Comparison of ENCODE assay signal across 10 cellular contexts in the genomic region with DNA sequence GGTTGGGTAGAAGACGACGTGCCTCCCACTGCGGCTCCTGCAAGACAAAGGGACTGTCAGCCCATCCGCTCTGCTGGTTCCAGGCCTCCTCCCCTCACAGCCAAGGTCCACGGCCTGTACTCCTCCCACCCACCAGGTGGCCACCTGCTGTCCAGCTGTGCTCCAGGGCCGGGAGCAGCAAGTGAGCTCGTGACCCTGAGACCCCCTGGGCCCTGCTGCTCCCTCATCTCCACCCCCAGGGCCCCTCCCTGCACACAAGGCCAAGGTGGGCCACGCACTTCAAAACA. TPM values are rescaled to one million over a fixed set of nuclear protein-coding genes. Genes with fewer than 3 reads are reported as not detected.
DNase-seq lines count a peak whose midpoint lies in the region; ATAC-seq, FAIRE-seq and TF ChIP-seq lines count a peak whose summit lies in the region.
"Had no signal": no experiment of that assay in that cellular context is flagged by ENCODE, and none has a peak within 500 bp of the region (broad histone marks: within the 10 kb centered on the region; RNA-seq: fewer than 3 reads in every experiment).

No MANE protein-coding gene starts in this region.

- FAIRE-seq in GM12878 (lab: Jason Lieb, UNC) = no peak
- FAIRE-seq: GM12891, RCC 7860 had no signal

- H3K4me3 ChIP-seq in HCT116 (replicated peaks in 1 of 2; ENCODE audit: low read depth in 1 of 2, low read length in 2 of 2) (no peak overlapping the region), GM12878 (no peak overlapping the region), testis (no peak overlapping the region), adrenal gland (no peak overlapping the region)
- H3K4me3 ChIP-seq: body of pancreas had no signal

- H3K9me3 ChIP-seq in HCT116 (ENCODE audit: control insufficient read depth in 1 of 2, insufficient read depth in 1 of 2, low read depth in 1 of 2, low read length in 2 of 2) (no peaks in the 10 kb centered on the region), GM12878 (replicated peaks; ENCODE audit: control insufficient read depth, insufficient read depth, low read length) (no peaks in the 10 kb centered on the region), testis (no peaks in the 10 kb centered on the region), adrenal gland (replicated peaks in 1 of 3) (no peaks in the 10 kb centered on the region)
- H3K9me3 ChIP-seq: body of pancreas had no signal

- H3K36me3 ChIP-seq in HCT116 (ENCODE audit: control insufficient read depth in 1 of 2, insufficient read depth in 2 of 2, low read length in 2 of 2) (no peaks in the 10 kb centered on the region), GM12878 (ENCODE audit: control insufficient read depth in 2 of 2, insufficient read depth in 2 of 2, low read length in 1 of 2) (no peaks in the 10 kb centered on the region; a peak in 1 of 4 replicates), testis (ENCODE audit: low read depth, missing control alignments) (no peaks in the 10 kb centered on the region), adrenal gland (replicated peaks in 1 of 2) (peaks cover 0 to 4% of the 10 kb centered on the region in 2 donors)

- H3K27me3 Mint-ChIP-seq in mesothelial cell of epicardium (ENCODE audit: low read depth) = no peaks in the 10 kb centered on the region
- H3K27me3 Mint-ChIP-seq: natural killer cell treated with Interleukin-12 subunit alpha and Interleukin-12 subunit beta and Interleukin-15 and Interleukin-18, amount 100 ng/mL, for 72 hours had no signal

- no peak overlapping the region for H3K4me3 Mint-ChIP-seq in mesothelial cell of epicardium
- H3K4me3 Mint-ChIP-seq: natural killer cell treated with Interleukin-12 subunit alpha and Interleukin-12 subunit beta and Interleukin-15 and Interleukin-18, amount 100 ng/mL, for 72 hours had no signal

- H3K79me2 ChIP-seq in HCT116 (ENCODE audit: insufficient read depth, low read length) (no peaks in the 10 kb centered on the region), GM12878 (ENCODE audit: control insufficient read depth, insufficient read depth, low read length) (no peaks in the 10 kb centered on the region)

- BruUV-seq in HCT116 (replicated peaks; lab: Mats Ljungman, UMichigan) (no TSS peak), GM12878 (replicated peaks; lab: Mats Ljungman, UMichigan) (no TSS peak)

- in situ Hi-C loops in GM12878 (cut with MboI) (no loop called here), GM13976 (cut with MboI; ENCODE audit: low sequenced_read_pairs, unreplicated experiment) (no loop called here)

- no peaks in the 10 kb centered on the region for H4K20me1 ChIP-seq in HCT116 (ENCODE audit: insufficient read depth)
- H4K20me1 ChIP-seq in GM12878 (ENCODE audit: control insufficient read depth, insufficient read depth) = no peaks in the 10 kb centered on the region

- H2AFZ ChIP-seq in HCT116 (ENCODE audit: low read depth, low read length, poor library complexity, severe bottlenecking) (no peak overlapping the region), GM12878 (ENCODE audit: control insufficient read depth, low read depth, low read length) (no peak overlapping the region)

- CTCF ChIA-PET in HCT116 (lab: Charles Lee) = no interaction called here
- CTCF ChIA-PET in GM12878 (lab: Yijun Ruan, JAX) = no interaction called here

- H3K9me3 Mint-ChIP-seq in mesothelial cell of epicardium = no peaks in the 10 kb centered on the region
- H3K9me3 Mint-ChIP-seq: natural killer cell treated with Interleukin-12 subunit alpha and Interleukin-12 subunit beta and Interleukin-15 and Interleukin-18, amount 100 ng/mL, for 72 hours had no signal

- TF ChIP-seq CTCF in HCT116 (IDR thresholded peaks at IDR 0.05 in 2 of 3, conservative IDR thresholded peaks at IDR 0.05 in 1 of 3; ENCODE audit: borderline replicate concordance in 1 of 3, insufficient read depth in 1 of 3, low read depth in 2 of 3, low read length in 2 of 3) (peak in 2 of 3 experiments; percentile 19 to 25; a peak in 2 of 6 replicates), GM12878 (IDR thresholded peaks at IDR 0.05 in 2 of 3, conservative IDR thresholded peaks at IDR 0.05 in 1 of 3; ENCODE audit: control insufficient read depth in 2 of 3, extremely low read depth in 1 of 3, insufficient read depth in 1 of 3, low read depth in 3 of 3, low read length in 3 of 3) (no peak), mesothelial cell of epicardium (IDR thresholded peaks at IDR 0.05; ENCODE audit: unreplicated experiment) (peak; percentile 17), testis (IDR thresholded peaks at IDR 0.05) (no peak), adrenal gland (IDR thresholded peaks at IDR 0.05) (no peak), GM13976 (IDR thresholded peaks at IDR 0.05; ENCODE audit: borderline replicate concordance, control extremely low read depth, extremely low read depth, insufficient read depth, missing control alignments) (no peak)

- TF ChIP-seq EP300 in GM12878 (IDR thresholded peaks at IDR 0.05; ENCODE audit: borderline replicate concordance in 1 of 2, control insufficient read depth in 1 of 2, low read depth in 2 of 2, low read length in 2 of 2) = no peak

- H3K4me2 ChIP-seq in HCT116 (ENCODE audit: low read length) (no peak overlapping the region), GM12878 (ENCODE audit: control insufficient read depth, insufficient read depth) (no peak overlapping the region)

- no peak overlapping the region for H3K9ac ChIP-seq in HCT116 (ENCODE audit: low read length)
- H3K9ac ChIP-seq in GM12878 (ENCODE audit: control insufficient read depth, insufficient read depth, low read length) = no peak overlapping the region

- 48% methylated on average over 8 of the region's 8 CpGs for WGBS in GM12878 (ENCODE audit: insufficient coverage, insufficient replicate concordance, low lambda C conversion rate, missing lambda C conversion rate)
- WGBS in testis, 2 donors = 54 to 100% methylated on average over 1 to 8 of the region's 8 CpGs
- WGBS in adrenal gland, 4 donors = 65 to 100% (median 73%) methylated on average over 1 to 8 of the region's 8 CpGs

- TF ChIP-seq RAD21 in HCT116 (IDR thresholded peaks at IDR 0.05; ENCODE audit: low read depth) (no peak), GM12878 (IDR thresholded peaks at IDR 0.05; ENCODE audit: insufficient read depth, low read depth, low read length) (no peak)

- H3K27ac ChIP-seq in HCT116 (ENCODE audit: low read depth, low read length) = no peak overlapping the region
- no peak overlapping the region for H3K27ac ChIP-seq in GM12878 (ENCODE audit: control insufficient read depth, insufficient read depth)
- H3K27ac ChIP-seq in testis = no peak overlapping the region
- no peak overlapping the region for H3K27ac ChIP-seq in adrenal gland
- H3K27ac ChIP-seq: body of pancreas had no signal

- no peak for DNase-seq in HCT116 (ENCODE audit: low read depth, low spot score)
- no peak for DNase-seq in GM12878 (ENCODE audit: low read depth, low spot score)
- no peak for DNase-seq in mesothelial cell of epicardium (ENCODE audit: low spot score in 2 of 2, unreplicated experiment in 2 of 2)
- no peak for DNase-seq in testis
- DNase-seq in adrenal gland = no peak
- no peak for DNase-seq in GM13976 (ENCODE audit: low spot score)
- DNase-seq: body of pancreas had no signal

- POLR2A ChIA-PET in HCT116 (lab: Charles Lee) (no interaction called here), GM12878 (lab: Charles Lee) (no interaction called here)

- H3K4me1 ChIP-seq in HCT116 (ENCODE audit: control insufficient read depth in 1 of 2, insufficient read depth in 2 of 2, low read length in 2 of 2) = peaks cover 0 to 35% of the 10 kb centered on the region in 2 experiments; a peak in 2 of 4 replicates
- H3K4me1 ChIP-seq in GM12878 (ENCODE audit: control insufficient read depth, insufficient read depth, low read length) = no peaks in the 10 kb centered on the region
- no peaks in the 10 kb centered on the region for H3K4me1 ChIP-seq in testis
- no peaks in the 10 kb centered on the region for H3K4me1 ChIP-seq in adrenal gland (replicated peaks in 1 of 2)

- ATAC-seq in HCT116 (peak; percentile 21; the same call in 1 of the 2 replicates), GM12878 (0 out of 3 replicates have a peak, but pooled peaks have one; percentile 16)
- ATAC-seq: body of pancreas; natural killer cell treated with Interleukin-12 subunit alpha and Interleukin-12 subunit beta and Interleukin-15 and Interleukin-18, amount 100 ng/mL, for 72 hours had no signal

- intact Hi-C loops in HCT116 (cut with micrococcal nuclease) = loop anchor here (10.0 kb wide), 1 partner anchor 185 kb away; no protein-coding TSS in a partner anchor
- intact Hi-C loops in GM12878 (cut with micrococcal nuclease; ENCODE audit: unreplicated experiment) = no loop called here
- intact Hi-C loops in testis (cut with DNase I; ENCODE audit: low total_unique reads) = no loop called here
- intact Hi-C loops in adrenal gland (cut with DNase I) = no loop called here

- SMC1A ChIA-PET in GM12878 (lab: Charles Lee; ENCODE audit: uncharacterized antibody, unreplicated experiment) = no interaction called here

- TF ChIP-seq POLR2A in HCT116 (IDR thresholded peaks at IDR 0.05; ENCODE audit: borderline replicate concordance, extremely low read depth, insufficient read depth, insufficient read length) (no peak), GM12878 (IDR thresholded peaks at IDR 0.05; ENCODE audit: low read depth, low read length) (no peak), testis (IDR thresholded peaks at IDR 0.05) (no peak), adrenal gland (IDR thresholded peaks at IDR 0.05) (no peak)

- RAD21 ChIA-PET in HCT116 (lab: Charles Lee; ENCODE audit: low non-redundant PET in 1 of 2, low total read pairs in 2 of 2, uncharacterized antibody in 2 of 2, unreplicated experiment in 2 of 2) (no interaction called here), GM12878 (lab: Charles Lee; ENCODE audit: unreplicated experiment) (no interaction called here)

- no peaks in the 10 kb centered on the region for H3K4me1 Mint-ChIP-seq in mesothelial cell of epicardium

- peaks cover 11% of the 10 kb centered on the region for H3K36me3 Mint-ChIP-seq in mesothelial cell of epicardium
- H3K36me3 Mint-ChIP-seq: natural killer cell treated with Interleukin-12 subunit alpha and Interleukin-12 subunit beta and Interleukin-15 and Interleukin-18, amount 100 ng/mL, for 72 hours had no signal

- no peak overlapping the region for H3K27ac Mint-ChIP-seq in mesothelial cell of epicardium
- H3K27ac Mint-ChIP-seq: natural killer cell treated with Interleukin-12 subunit alpha and Interleukin-12 subunit beta and Interleukin-15 and Interleukin-18, amount 100 ng/mL, for 72 hours had no signal

- no peaks in the 10 kb centered on the region for H3K9me2 ChIP-seq in HCT116 (ENCODE audit: insufficient read depth)

- H3K27me3 ChIP-seq in HCT116 (ENCODE audit: insufficient read depth, low read length) = no peaks in the 10 kb centered on the region
- H3K27me3 ChIP-seq in GM12878 (replicated peaks in 1 of 2; ENCODE audit: control insufficient read depth in 2 of 2, insufficient read depth in 2 of 2, low read length in 1 of 2) = no peaks in the 10 kb centered on the region
- H3K27me3 ChIP-seq in testis = no peaks in the 10 kb centered on the region
- no peaks in the 10 kb centered on the region for H3K27me3 ChIP-seq in adrenal gland
- H3K27me3 ChIP-seq: body of pancreas had no signal

RNA-seq across cellular contexts. Expression of gene TSPAN4, which starts 27.4 kb away (rescaled TPM):
- total RNA-seq in HCT116 (2021; ENCODE audit: unreplicated experiment) (50.3 TPM), GM12878 (2014; rRNA removed) (9.3 and 10.1 TPM in 2 replicates), GM12878 (2014; rRNA removed; fragmentation: Illumina TruSeq; extraction: Trizol) (2.3 and 2.7 TPM in 2 replicates), GM12878 (2021) (8.7 and 9.0 TPM in 2 replicates), mesothelial cell of epicardium (94.1 to 98.8 TPM (median 96.6 TPM) in 3 replicates), testis (10 to 100 TPM; 49.1 to 87.0 TPM), adrenal gland (100 to 1,000 TPM in 2 of 8 donors, 10 to 100 TPM in 6; 39.7 to 207 (median 75.4) TPM)
- 61.5 and 64.3 TPM in 2 replicates for polyA plus RNA-seq in HCT116 (2012)
- total RNA-seq in GM12878 (2013; cell fraction: nucleolus; rRNA removed) = 47.0 and 47.6 TPM in 2 replicates
- 3.5 TPM for polyA plus RNA-seq in GM12878 (2011; ENCODE audit: low read depth)
- polyA plus RNA-seq in GM12878 (2011; rRNA removed) (6.5 and 13.4 TPM in 2 replicates), GM12878 (2014; fragmentation: Illumina TruSeq; extraction: Trizol) (0.96 TPM in 1 of 2 replicates, not detected in the other), GM12878 (2014; fragmentation: Nextera tagmentation; extraction: Ambion mirVana) (under 1 TPM in 1 of 2 experiments, not detected in 1; 0.37 TPM), GM12878 (2014; rRNA removed) (11.6 and 14.0 TPM in 2 replicates), GM12878 (2016; fragmentation: Nextera tagmentation; extraction: Ambion mirVana) (1 to 10 TPM; 7.6 to 8.5 TPM), testis (ENCODE audit: insufficient read depth, low read depth, low replicate concordance) (47.2 TPM), adrenal gland (10 to 100 TPM in 2 of 3 donors, 1 to 10 TPM in 1; 5.2 to 50.4 (median 41.2) TPM)
- 22.9 and 34.0 TPM in 2 replicates for polyA plus RNA-seq in GM12878 (2011; cell fraction: cytosol; rRNA removed)
- 75.6 and 100 TPM in 2 replicates for polyA plus RNA-seq in GM12878 (2011; cell fraction: nucleus; rRNA removed)
- polyA plus RNA-seq in GM12878 (2012) = 6.5 and 6.8 TPM in 2 replicates
- polyA minus RNA-seq in GM12878 (2011; rRNA and poly(A)+ RNA removed) = 13.9 and 15.4 TPM in 2 replicates
- polyA minus RNA-seq in GM12878 (2011; cell fraction: cytosol; rRNA and poly(A)+ RNA removed) = 21.0 and 24.9 TPM in 2 replicates
- polyA minus RNA-seq in GM12878 (2011; cell fraction: nucleus; rRNA and poly(A)+ RNA removed) = 10.2 and 15.3 TPM in 2 replicates

RNA-seq across cellular contexts. Expression of gene POLR2L, which starts 27.7 kb away (rescaled TPM):
- total RNA-seq in HCT116 (2021; ENCODE audit: unreplicated experiment) = 211 TPM
- polyA plus RNA-seq in HCT116 (2012) = 308 and 311 TPM in 2 replicates
- total RNA-seq in GM12878 (2013; cell fraction: nucleolus; rRNA removed) = 10.3 and 15.3 TPM in 2 replicates
- 366 and 432 TPM in 2 replicates for total RNA-seq in GM12878 (2014; rRNA removed)
- total RNA-seq in GM12878 (2014; rRNA removed; fragmentation: Illumina TruSeq; extraction: Trizol) = 60.2 and 68.7 TPM in 2 replicates
- total RNA-seq in GM12878 (2021) = 133 and 137 TPM in 2 replicates
- polyA plus RNA-seq in GM12878 (2011; ENCODE audit: low read depth) = 11.2 TPM
- polyA plus RNA-seq in GM12878 (2011; rRNA removed) = 13.7 and 44.2 TPM in 2 replicates
- 76.2 and 168 TPM in 2 replicates for polyA plus RNA-seq in GM12878 (2011; cell fraction: cytosol; rRNA removed)
- polyA plus RNA-seq in GM12878 (2011; cell fraction: nucleus; rRNA removed) = 129 and 164 TPM in 2 replicates
- polyA plus RNA-seq in GM12878 (2012) = 136 and 240 TPM in 2 replicates
- 2.2 and 23.1 TPM in 2 replicates for polyA plus RNA-seq in GM12878 (2014; fragmentation: Illumina TruSeq; extraction: Trizol)
- polyA plus RNA-seq in GM12878 (2014; fragmentation: Nextera tagmentation; extraction: Ambion mirVana) = 100 to 1,000 TPM in 1 of 2 experiments, 10 to 100 TPM in 1; 68.8 to 117 TPM
- 318 and 463 TPM in 2 replicates for polyA plus RNA-seq in GM12878 (2014; rRNA removed)
- polyA plus RNA-seq in GM12878 (2016; fragmentation: Nextera tagmentation; extraction: Ambion mirVana) = 100 to 1,000 TPM; 439 to 497 TPM
- polyA minus RNA-seq in GM12878 (2011; rRNA and poly(A)+ RNA removed) = 70.2 and 136 TPM in 2 replicates
- 63.5 and 71.9 TPM in 2 replicates for polyA minus RNA-seq in GM12878 (2011; cell fraction: cytosol; rRNA and poly(A)+ RNA removed)
- polyA minus RNA-seq in GM12878 (2011; cell fraction: nucleus; rRNA and poly(A)+ RNA removed) = 35.2 and 55.4 TPM in 2 replicates
- total RNA-seq in mesothelial cell of epicardium = 78.7 to 80.2 TPM (median 79.8 TPM) in 3 replicates
- 10 to 100 TPM; 32.9 to 48.4 TPM for total RNA-seq in testis
- 97.3 TPM for polyA plus RNA-seq in testis (ENCODE audit: insufficient read depth, low read depth, low replicate concordance)
- 100 to 1,000 TPM in 4 of 8 donors, 10 to 100 TPM in 4; 26.2 to 206 (median 108) TPM for total RNA-seq in adrenal gland
- 100 to 1,000 TPM in 1 of 3 donors, 10 to 100 TPM in 2; 43.3 to 163 (median 96.5) TPM for polyA plus RNA-seq in adrenal gland

RNA-seq across cellular contexts. Expression of gene CD151, which starts 37.3 kb away (rescaled TPM):
- total RNA-seq in HCT116 (2021; ENCODE audit: unreplicated experiment) (296 TPM), GM12878 (2014; rRNA removed) (26.2 and 37.1 TPM in 2 replicates), GM12878 (2014; rRNA removed; fragmentation: Illumina TruSeq; extraction: Trizol) (11.1 and 17.6 TPM in 2 replicates), GM12878 (2021) (28.6 and 31.7 TPM in 2 replicates), mesothelial cell of epicardium (125 to 142 TPM (median 140 TPM) in 3 replicates), testis (100 to 1,000 TPM; 108 to 195 TPM), adrenal gland (100 to 1,000 TPM; 182 to 387 (median 330) TPM)
- polyA plus RNA-seq in HCT116 (2012) = 435 and 571 TPM in 2 replicates
- 31.6 and 37.0 TPM in 2 replicates for total RNA-seq in GM12878 (2013; cell fraction: nucleolus; rRNA removed)
- 11.6 TPM for polyA plus RNA-seq in GM12878 (2011; ENCODE audit: low read depth)
- polyA plus RNA-seq in GM12878 (2011; rRNA removed) (19.9 and 39.6 TPM in 2 replicates), GM12878 (2014; fragmentation: Illumina TruSeq; extraction: Trizol) (1.5 and 9.4 TPM in 2 replicates), GM12878 (2014; fragmentation: Nextera tagmentation; extraction: Ambion mirVana) (1 to 10 TPM in 1 of 2 experiments, under 1 TPM in 1; 0.52 to 1.4 TPM), GM12878 (2014; rRNA removed) (40.1 and 41.7 TPM in 2 replicates), GM12878 (2016; fragmentation: Nextera tagmentation; extraction: Ambion mirVana) (10 to 100 TPM in 1 of 2 experiments, 1 to 10 TPM in 1; 9.4 to 11.7 TPM), testis (ENCODE audit: insufficient read depth, low read depth, low replicate concordance) (201 TPM), adrenal gland (100 to 1,000 TPM; 111 to 268 (median 246) TPM)
- polyA plus RNA-seq in GM12878 (2011; cell fraction: cytosol; rRNA removed) = 55.0 and 67.3 TPM in 2 replicates
- polyA plus RNA-seq in GM12878 (2011; cell fraction: nucleus; rRNA removed) = 150 and 186 TPM in 2 replicates
- polyA plus RNA-seq in GM12878 (2012) = 30.4 and 30.5 TPM in 2 replicates
- 32.0 and 60.1 TPM in 2 replicates for polyA minus RNA-seq in GM12878 (2011; rRNA and poly(A)+ RNA removed)
- 19.9 and 21.7 TPM in 2 replicates for polyA minus RNA-seq in GM12878 (2011; cell fraction: cytosol; rRNA and poly(A)+ RNA removed)
- 35.8 and 46.4 TPM in 2 replicates for polyA minus RNA-seq in GM12878 (2011; cell fraction: nucleus; rRNA and poly(A)+ RNA removed)

RNA-seq across cellular contexts. Expression of gene CHID1, which starts 40.5 kb away (rescaled TPM):
- 102 TPM for total RNA-seq in HCT116 (2021; ENCODE audit: unreplicated experiment)
- polyA plus RNA-seq in HCT116 (2012) = 92.1 and 103 TPM in 2 replicates
- 35.6 and 47.2 TPM in 2 replicates for total RNA-seq in GM12878 (2013; cell fraction: nucleolus; rRNA removed)
- 20.7 and 30.2 TPM in 2 replicates for total RNA-seq in GM12878 (2014; rRNA removed)
- 15.5 and 16.7 TPM in 2 replicates for total RNA-seq in GM12878 (2014; rRNA removed; fragmentation: Illumina TruSeq; extraction: Trizol)
- total RNA-seq in GM12878 (2021) = 48.5 and 54.2 TPM in 2 replicates
- polyA plus RNA-seq in GM12878 (2011; ENCODE audit: low read depth) = 17.6 TPM
- 15.5 and 30.1 TPM in 2 replicates for polyA plus RNA-seq in GM12878 (2011; rRNA removed)
- polyA plus RNA-seq in GM12878 (2011; cell fraction: cytosol; rRNA removed) = 45.8 and 56.7 TPM in 2 replicates
- 53.3 and 64.0 TPM in 2 replicates for polyA plus RNA-seq in GM12878 (2011; cell fraction: nucleus; rRNA removed)
- polyA plus RNA-seq in GM12878 (2012) = 30.5 and 35.3 TPM in 2 replicates
- 11.1 and 20.2 TPM in 2 replicates for polyA plus RNA-seq in GM12878 (2014; fragmentation: Illumina TruSeq; extraction: Trizol)
- 10 to 100 TPM in 1 of 2 experiments, 1 to 10 TPM in 1; 4.8 to 10.1 TPM for polyA plus RNA-seq in GM12878 (2014; fragmentation: Nextera tagmentation; extraction: Ambion mirVana)
- polyA plus RNA-seq in GM12878 (2014; rRNA removed) = 38.9 and 40.2 TPM in 2 replicates
- 10 to 100 TPM; 63.3 to 75.2 TPM for polyA plus RNA-seq in GM12878 (2016; fragmentation: Nextera tagmentation; extraction: Ambion mirVana)
- polyA minus RNA-seq in GM12878 (2011; rRNA and poly(A)+ RNA removed) = 36.6 and 44.7 TPM in 2 replicates
- 19.8 and 21.9 TPM in 2 replicates for polyA minus RNA-seq in GM12878 (2011; cell fraction: cytosol; rRNA and poly(A)+ RNA removed)
- polyA minus RNA-seq in GM12878 (2011; cell fraction: nucleus; rRNA and poly(A)+ RNA removed) = 18.6 and 24.4 TPM in 2 replicates
- total RNA-seq in mesothelial cell of epicardium = 88.3 to 95.9 TPM (median 95.4 TPM) in 3 replicates
- total RNA-seq in testis = 100 to 1,000 TPM; 146 to 176 TPM
- 134 TPM for polyA plus RNA-seq in testis (ENCODE audit: insufficient read depth, low read depth, low replicate concordance)
- 100 to 1,000 TPM in 5 of 8 donors, 10 to 100 TPM in 3; 93.1 to 220 (median 110) TPM for total RNA-seq in adrenal gland
- polyA plus RNA-seq in adrenal gland = 10 to 100 TPM; 39.2 to 60.1 (median 56.3) TPM

RNA-seq across cellular contexts. Expression of gene CRACR2B, which starts 42.4 kb away (rescaled TPM):
- total RNA-seq in HCT116 (2021; ENCODE audit: unreplicated experiment) (11.8 TPM), GM12878 (2014; rRNA removed) (19.2 and 20.1 TPM in 2 replicates), GM12878 (2014; rRNA removed; fragmentation: Illumina TruSeq; extraction: Trizol) (3.0 and 3.7 TPM in 2 replicates), GM12878 (2021) (29.6 and 32.6 TPM in 2 replicates), mesothelial cell of epicardium (9.9 to 10.6 TPM (median 10.0 TPM) in 3 replicates), testis (1 to 10 TPM; 6.5 to 7.4 TPM), adrenal gland (10 to 100 TPM in 6 of 8 donors, 1 to 10 TPM in 2; 5.9 to 22.6 (median 15.6) TPM)
- polyA plus RNA-seq in HCT116 (2012) = 9.1 and 10.2 TPM in 2 replicates
- 19.6 and 20.5 TPM in 2 replicates for total RNA-seq in GM12878 (2013; cell fraction: nucleolus; rRNA removed)
- polyA plus RNA-seq in GM12878 (2011; ENCODE audit: low read depth) = 2.2 TPM
- polyA plus RNA-seq in GM12878 (2011; rRNA removed) (3.3 and 8.8 TPM in 2 replicates), GM12878 (2014; fragmentation: Illumina TruSeq; extraction: Trizol) (0.43 and 4.4 TPM in 2 replicates), GM12878 (2014; fragmentation: Nextera tagmentation; extraction: Ambion mirVana) (under 1 TPM; 0.10 to 0.31 TPM), GM12878 (2014; rRNA removed) (33.7 and 44.0 TPM in 2 replicates), GM12878 (2016; fragmentation: Nextera tagmentation; extraction: Ambion mirVana) (10 to 100 TPM; 16.6 to 17.0 TPM), testis (ENCODE audit: insufficient read depth, low read depth, low replicate concordance) (4.9 TPM), adrenal gland (10 to 100 TPM in 2 of 3 donors, 1 to 10 TPM in 1; 1.0 to 91.3 (median 39.3) TPM)
- polyA plus RNA-seq in GM12878 (2011; cell fraction: cytosol; rRNA removed) = 12.4 and 20.6 TPM in 2 replicates
- 217 and 287 TPM in 2 replicates for polyA plus RNA-seq in GM12878 (2011; cell fraction: nucleus; rRNA removed)
- polyA plus RNA-seq in GM12878 (2012) = 8.8 and 10.3 TPM in 2 replicates
- 2.9 and 6.7 TPM in 2 replicates for polyA minus RNA-seq in GM12878 (2011; rRNA and poly(A)+ RNA removed)
- polyA minus RNA-seq in GM12878 (2011; cell fraction: cytosol; rRNA and poly(A)+ RNA removed) = 5.2 and 5.9 TPM in 2 replicates
- 26.6 and 33.3 TPM in 2 replicates for polyA minus RNA-seq in GM12878 (2011; cell fraction: nucleus; rRNA and poly(A)+ RNA removed)

Comparison
In these comparisons a context has a peak if more than half of its experiments do, and no peak if none do; other contexts are left out.
1. CTCF ChIP-seq: peak in HCT116 (2 of 3) and mesothelial cell of epicardium (single experiment); none in GM12878 (0 of 3), testis (0 of 3), adrenal gland (0 of 6) and GM13976 (single experiment).
2. Of the 18 proteins assayed by ChIP-seq in both GM12878 and HCT116: peak only in GM12878: none; only in HCT116: CTCF; in both: none; in neither: 17.